In genomic region chr6:139996253-139996834, GRCh38 we compare ENCODE assay signal across 8 cellular contexts.
A peak's percentile ranks its signal among the peaks of the same experiment; 100 is the strongest.
DNase-seq lines count a peak whose midpoint lies in the region; ATAC-seq and TF ChIP-seq lines count a peak whose summit lies in the region.

No MANE protein-coding gene starts in this region.

- H3K36me3 Mint-ChIP-seq in natural killer cell: no peaks in the 10 kb centered on the region

- peak; percentile 84 for ATAC-seq in HG03159 (IDR thresholded peaks at IDR 0.05; ENCODE audit: unreplicated experiment)
- no peak for ATAC-seq in natural killer cell

- H3K27ac ChIP-seq in C4-2B: no peak overlapping the region
- no peak overlapping the region for H3K27ac ChIP-seq in trophoblast cell (ENCODE audit: low read depth, low read length)

- no peaks in the 10 kb centered on the region for H3K9me3 ChIP-seq in trophoblast cell (ENCODE audit: insufficient read depth, low read depth, low read length)

- H3K9me3 Mint-ChIP-seq in natural killer cell: no peaks in the 10 kb centered on the region

- TF ChIP-seq CTCF in C4-2B (conservative IDR thresholded peaks at IDR 0.05) (peak; percentile 9; the same call in 1 of the 2 replicates), natural killer cell (IDR thresholded peaks at IDR 0.05) (no peak)

- no peak overlapping the region for H3K9ac ChIP-seq in trophoblast cell (ENCODE audit: low read length)

- no peak overlapping the region for H3K4me3 ChIP-seq in trophoblast cell (ENCODE audit: low read depth, low read length)

- no peak overlapping the region for H3K27ac Mint-ChIP-seq in natural killer cell

- peak overlapping the region; percentile 15 for H2BK120ac ChIP-seq in trophoblast cell (ENCODE audit: insufficient read depth, low read length, poor library complexity)

- peak overlapping the region; percentile 39 for H4K91ac ChIP-seq in trophoblast cell (ENCODE audit: low read depth, low read length)

- no peak overlapping the region for H3K18ac ChIP-seq in trophoblast cell (ENCODE audit: low read length)

- no peak overlapping the region for H2AK5ac ChIP-seq in trophoblast cell (ENCODE audit: low read length)

- no peaks in the 10 kb centered on the region for H3K4me1 ChIP-seq in trophoblast cell (ENCODE audit: control insufficient read depth in 1 of 2, insufficient read depth in 2 of 2, low read length in 2 of 2)

- no CpG with 5 or more reads among the region's 6 CpGs for WGBS in trophoblast cell (ENCODE audit: extremely low coverage, insufficient coverage, insufficient read length)

- H3K27me3 ChIP-seq in trophoblast cell (ENCODE audit: insufficient read depth, low read length): no peaks in the 10 kb centered on the region

- no peak overlapping the region for H2BK5ac ChIP-seq in trophoblast cell (ENCODE audit: low read depth, low read length, poor library complexity)

- DNase-seq in GM19240 (ENCODE audit: insufficient read length, low spot score) (peak; percentile 10), SW480 (ENCODE audit: low spot score) (peak; percentile 67), trophoblast cell (peak in 1 of 2 donors; percentile 33), natural killer cell (no peak), NCI-H510A (lab: John Stamatoyannopoulos, UW) (no peak)
- DNase-seq in stimulated activated CD4-positive, alpha-beta T cell treated with anti-CD3 and anti-CD28 coated beads, Interleukin-4, amount 100 ng/mL, for 1 hour: no peak

- H3K79me1 ChIP-seq in trophoblast cell (ENCODE audit: low read length): peaks cover 6% of the 10 kb centered on the region

- H3K79me2 ChIP-seq in trophoblast cell (ENCODE audit: control insufficient read depth, insufficient read depth, low read length, poor library complexity): no peaks in the 10 kb centered on the region

- H3K4me1 Mint-ChIP-seq in natural killer cell: no peaks in the 10 kb centered on the region

- no peak overlapping the region for H4K8ac ChIP-seq in trophoblast cell (ENCODE audit: low read depth, low read length)

- intact Hi-C loops in natural killer cell (cut with micrococcal nuclease): no loop called here

- H3K4ac ChIP-seq in trophoblast cell (ENCODE audit: low read depth, low read length): no peak overlapping the region

- H3K14ac ChIP-seq in trophoblast cell (ENCODE audit: low read length): no peak overlapping the region

- no peak overlapping the region for H4K12ac ChIP-seq in trophoblast cell (ENCODE audit: low read depth, low read length)

- peak overlapping the region; percentile 27 for H2BK12ac ChIP-seq in trophoblast cell (ENCODE audit: low read length)

- no peaks in the 10 kb centered on the region for H3K36me3 ChIP-seq in trophoblast cell (ENCODE audit: control insufficient read depth in 1 of 2, insufficient read depth in 2 of 2, low read length in 2 of 2)

- no peak overlapping the region for H3K4me3 Mint-ChIP-seq in natural killer cell

- H2AFZ ChIP-seq in trophoblast cell (ENCODE audit: insufficient read depth, low read length, poor library complexity): no peak overlapping the region

- no peak overlapping the region for H3K4me2 ChIP-seq in trophoblast cell (ENCODE audit: low read length)

- no peaks in the 10 kb centered on the region for H3K27me3 Mint-ChIP-seq in natural killer cell (ENCODE audit: low read depth in 2 of 2)

- H3K23ac ChIP-seq in trophoblast cell (ENCODE audit: low read length): no peak overlapping the region

Comparison
In these comparisons a context has a peak if more than half of its experiments do, and no peak if none do; other contexts are left out.
1. DNase-seq: peak in GM19240 (single experiment) and SW480 (single experiment); none in natural killer cell (single experiment), stimulated activated CD4-positive, alpha-beta T cell treated with anti-CD3 and anti-CD28 coated beads, Interleukin-4, amount 100 ng/mL, for 1 hour (single experiment) and NCI-H510A (single experiment).